21 cellular contexts compared by ENCODE assay signal in genomic region chr3:38554127-38554827, GRCh38. TPM values are rescaled to one million over a fixed set of nuclear protein-coding genes. Genes with fewer than 3 reads are reported as not detected.
A peak's percentile ranks its signal among the peaks of the same experiment; 100 is the strongest.
DNase-seq lines count a peak whose midpoint lies in the region; ATAC-seq, FAIRE-seq and TF ChIP-seq lines count a peak whose summit lies in the region.
"Had no signal": no experiment of that assay in that cellular context is flagged by ENCODE, and none has a peak within 500 bp of the region (broad histone marks: within the 10 kb centered on the region; RNA-seq: fewer than 3 reads in every experiment).

No MANE protein-coding gene starts in this region.

- no peaks in the 10 kb centered on the region for H3K79me2 ChIP-seq in H9 (ENCODE audit: insufficient read depth, low read length)

- no peaks in the 10 kb centered on the region for H3K27me3 ChIP-seq in CD8-positive, alpha-beta T cell (ENCODE audit: insufficient read depth, low read length)
- no peaks in the 10 kb centered on the region for H3K27me3 ChIP-seq in H9 (ENCODE audit: insufficient read depth, low read length)
- no peaks in the 10 kb centered on the region for H3K27me3 ChIP-seq in stomach
- H3K27me3 ChIP-seq: MG63 had no signal

- H3K9me3 ChIP-seq in CD8-positive, alpha-beta T cell (ENCODE audit: low read length) = no peaks in the 10 kb centered on the region
- H3K9me3 ChIP-seq in H9 (ENCODE audit: control insufficient read depth, low read depth, low read length) = no peaks in the 10 kb centered on the region
- H3K9me3 ChIP-seq in kidney (ENCODE audit: control insufficient read depth in 1 of 2, low read length in 2 of 2) = no peaks in the 10 kb centered on the region
- H3K9me3 ChIP-seq in stomach = peaks cover 0 to 9% (median 8%) of the 10 kb centered on the region in 4 donors
- H3K9me3 ChIP-seq in T-helper 17 cell (ENCODE audit: control insufficient read depth, low read length, poor library complexity, severe bottlenecking) = no peaks in the 10 kb centered on the region
- H3K9me3 ChIP-seq: MG63 had no signal

- CTCF ChIA-PET in CD8-positive, alpha-beta T cell (lab: Charles Lee) = interaction anchor here (1.0 kb wide), 1 partner anchor 16 kb away, joined by 3 read pairs; no protein-coding TSS in a partner anchor

- H3K36me3 ChIP-seq in CD8-positive, alpha-beta T cell (ENCODE audit: insufficient read depth, low read length) = no peaks in the 10 kb centered on the region
- H3K36me3 ChIP-seq in kidney (ENCODE audit: control insufficient read depth in 1 of 2, insufficient read depth in 2 of 2, low read length in 2 of 2) (no peaks in the 10 kb centered on the region), stomach (no peaks in the 10 kb centered on the region)
- H3K36me3 ChIP-seq: MG63 had no signal

- no peak overlapping the region for H2BK15ac ChIP-seq in H9 (ENCODE audit: low read depth, low read length)

- no peaks in the 10 kb centered on the region for H4K20me1 ChIP-seq in H9 (ENCODE audit: control insufficient read depth, insufficient read depth, insufficient read length)

- H3K9me3 Mint-ChIP-seq in CD8-positive, alpha-beta T cell = peaks cover 8% of the 10 kb centered on the region
- H3K9me3 Mint-ChIP-seq in H9 = peaks cover 3 to 6% of the 10 kb centered on the region in 2 experiments; a peak in 2 of 5 replicates
- no peaks in the 10 kb centered on the region for H3K9me3 Mint-ChIP-seq in activated CD4-positive, alpha-beta T cell treated with anti-CD3 and anti-CD28 coated beads, Interleukin-2, amount 10 ng/mL, durations not matched to agents 24 days and 14 days

- FAIRE-seq in kidney (lab: Jason Lieb, UNC) = no peak
- FAIRE-seq: G401.6 had no signal

- POLR2A ChIA-PET in CD8-positive, alpha-beta T cell (lab: Charles Lee) = no interaction called here

- H2BK120ac ChIP-seq in H9 (ENCODE audit: low read depth, low read length, poor library complexity, severe bottlenecking) = no peak overlapping the region

- no peak overlapping the region for H3K4me2 ChIP-seq in H9 (ENCODE audit: insufficient read depth, insufficient read length, low read length)
- H3K4me2 ChIP-seq: PC-9 had no signal

- no peak overlapping the region for H4K91ac ChIP-seq in H9 (ENCODE audit: insufficient read length, low read depth, low read length)

- no peak overlapping the region for H2BK12ac ChIP-seq in H9 (ENCODE audit: insufficient read length, low read depth, low read length)

- H3K4ac ChIP-seq in H9 (ENCODE audit: low read depth, low read length) = no peak overlapping the region

- no peak for DNase-seq in CD8-positive, alpha-beta T cell
- DNase-seq in H9 (peak; percentile 14), kidney (peak; percentile 18), stomach (peak; percentile 11), DMS153 (lab: John Stamatoyannopoulos, UW) (no peak), T-helper 17 cell (no peak)
- no peak for DNase-seq in activated CD4-positive, alpha-beta T cell treated with anti-CD3 and anti-CD28 coated beads, Interleukin-2, amount 10 ng/mL, durations not matched to agents 24 days and 14 days
- DNase-seq: ACHN, C1 segment of cervical spinal cord, DND-41, H7, Kasumi-1, MG63, NCI-H1048, NCI-H1436, NCI-H1930, NCI-H526, PC-9 had no signal

- H4K8ac ChIP-seq in H9 (replicated peaks; ENCODE audit: insufficient read length, low read depth, low read length) = no peak overlapping the region

- no peaks in the 10 kb centered on the region for H3K4me1 Mint-ChIP-seq in CD8-positive, alpha-beta T cell (ENCODE audit: low read depth)
- no peaks in the 10 kb centered on the region for H3K4me1 Mint-ChIP-seq in H9
- H3K4me1 Mint-ChIP-seq in activated CD4-positive, alpha-beta T cell treated with anti-CD3 and anti-CD28 coated beads, Interleukin-2, amount 10 ng/mL, durations not matched to agents 24 days and 14 days = no peaks in the 10 kb centered on the region
- H3K4me1 Mint-ChIP-seq in T-helper 17 cell = no peaks in the 10 kb centered on the region
- H3K4me1 Mint-ChIP-seq: IgD-negative memory B cell had no signal

- intact Hi-C loops in CD8-positive, alpha-beta T cell (cut with DNase I, micrococcal nuclease) = no loop called here
- intact Hi-C loops in kidney (cut with DNase I) = no loop called here
- intact Hi-C loops in stomach (cut with DNase I; ENCODE audit: low total_unique reads) = no loop called here
- intact Hi-C loops in activated CD4-positive, alpha-beta T cell treated with anti-CD3 and anti-CD28 coated beads, Interleukin-2, amount 10 ng/mL, durations not matched to agents 24 days and 14 days (cut with micrococcal nuclease) = no loop called here

- no peaks in the 10 kb centered on the region for H3K36me3 Mint-ChIP-seq in CD8-positive, alpha-beta T cell
- H3K36me3 Mint-ChIP-seq in H9 (ENCODE audit: insufficient read depth in 1 of 3, low read depth in 3 of 3) (peaks cover 15 to 37% (median 28%) of the 10 kb centered on the region in 3 experiments), T-helper 17 cell (ENCODE audit: low read depth) (peaks cover 4% of the 10 kb centered on the region)
- H3K36me3 Mint-ChIP-seq in activated CD4-positive, alpha-beta T cell treated with anti-CD3 and anti-CD28 coated beads, Interleukin-2, amount 10 ng/mL, durations not matched to agents 24 days and 14 days (ENCODE audit: low read depth) = no peaks in the 10 kb centered on the region
- H3K36me3 Mint-ChIP-seq: IgD-negative memory B cell had no signal

- WGBS in H9 (ENCODE audit: extremely low coverage, insufficient read length, low lambda C conversion rate) = no CpG with 5 or more reads among the region's 8 CpGs
- WGBS in stomach, 5 donors = 90 to 94% (median 92%) methylated on average over 8 of the region's 8 CpGs

- H3K4me3 Mint-ChIP-seq in CD8-positive, alpha-beta T cell = no peak overlapping the region
- H3K4me3 Mint-ChIP-seq in H9 = no peak overlapping the region
- no peak overlapping the region for H3K4me3 Mint-ChIP-seq in activated CD4-positive, alpha-beta T cell treated with anti-CD3 and anti-CD28 coated beads, Interleukin-2, amount 10 ng/mL, durations not matched to agents 24 days and 14 days
- no peak overlapping the region for H3K4me3 Mint-ChIP-seq in T-helper 17 cell
- H3K4me3 Mint-ChIP-seq: IgD-negative memory B cell had no signal

- no peak overlapping the region for H3K56ac ChIP-seq in H9 (ENCODE audit: insufficient read length, low read depth, low read length)

- no peak overlapping the region for H2AFZ ChIP-seq in H9 (ENCODE audit: low read length)
- H2AFZ ChIP-seq: PC-9 had no signal

- H3K9ac ChIP-seq in H9 (ENCODE audit: extremely low read depth, insufficient read length, low read length) = no peak overlapping the region
- H3K9ac ChIP-seq in kidney (ENCODE audit: low read length in 2 of 2) = no peak overlapping the region

- no peak overlapping the region for H2BK5ac ChIP-seq in H9 (ENCODE audit: insufficient read length, low read length)

- no peak overlapping the region for H3K23ac ChIP-seq in H9 (ENCODE audit: insufficient read length, low read depth, low read length)

- no peak for TF ChIP-seq CTCF in CD8-positive, alpha-beta T cell (IDR thresholded peaks at IDR 0.05)
- no peak for TF ChIP-seq CTCF in H9 (conservative IDR thresholded peaks at IDR 0.05)
- no peak for TF ChIP-seq CTCF in kidney (IDR thresholded peaks at IDR 0.05; ENCODE audit: borderline replicate concordance, extremely low read depth, insufficient read depth)
- no peak for TF ChIP-seq CTCF in stomach (IDR thresholded peaks at IDR 0.05)

- H4K5ac ChIP-seq in H9 (ENCODE audit: insufficient read length, low read depth, low read length) = no peak overlapping the region

- no peak overlapping the region for H3K4me3 ChIP-seq in CD8-positive, alpha-beta T cell (ENCODE audit: low read depth, low read length)
- H3K4me3 ChIP-seq in kidney (ENCODE audit: low read length in 2 of 2) = no peak overlapping the region
- no peak overlapping the region for H3K4me3 ChIP-seq in stomach
- H3K4me3 ChIP-seq: MG63, PC-9 had no signal

- no peak for TF ChIP-seq EP300 in stomach (IDR thresholded peaks at IDR 0.05)

- no peak overlapping the region for H3T11ph ChIP-seq in H9 (ENCODE audit: low read length)

- H2AK5ac ChIP-seq in H9 (ENCODE audit: insufficient read length, low read length) = no peak overlapping the region

- no peak overlapping the region for H2BK20ac ChIP-seq in H9 (ENCODE audit: low read depth, low read length, poor library complexity, severe bottlenecking)

- H3K4me1 ChIP-seq in CD8-positive, alpha-beta T cell (ENCODE audit: insufficient read depth, low read length) = no peaks in the 10 kb centered on the region
- H3K4me1 ChIP-seq in H9 (ENCODE audit: insufficient read depth, low read length) = no peaks in the 10 kb centered on the region
- no peaks in the 10 kb centered on the region for H3K4me1 ChIP-seq in kidney (ENCODE audit: control insufficient read depth in 1 of 2, insufficient read depth in 1 of 2, low read depth in 1 of 2, low read length in 2 of 2)
- no peaks in the 10 kb centered on the region for H3K4me1 ChIP-seq in stomach

- peak overlapping the region; percentile 28 for H3K27ac Mint-ChIP-seq in CD8-positive, alpha-beta T cell
- no peak overlapping the region for H3K27ac Mint-ChIP-seq in H9
- H3K27ac Mint-ChIP-seq in activated CD4-positive, alpha-beta T cell treated with anti-CD3 and anti-CD28 coated beads, Interleukin-2, amount 10 ng/mL, durations not matched to agents 24 days and 14 days = no peak overlapping the region
- no peak overlapping the region for H3K27ac Mint-ChIP-seq in T-helper 17 cell
- H3K27ac Mint-ChIP-seq: IgD-negative memory B cell had no signal

- H3K27me3 Mint-ChIP-seq in CD8-positive, alpha-beta T cell (ENCODE audit: low read depth) = peaks cover 4% of the 10 kb centered on the region
- H3K27me3 Mint-ChIP-seq in H9 (ENCODE audit: low read depth) = peaks cover 9% of the 10 kb centered on the region
- H3K27me3 Mint-ChIP-seq in activated CD4-positive, alpha-beta T cell treated with anti-CD3 and anti-CD28 coated beads, Interleukin-2, amount 10 ng/mL, durations not matched to agents 24 days and 14 days = peaks cover 4% of the 10 kb centered on the region
- H3K27me3 Mint-ChIP-seq in T-helper 17 cell = peaks cover 13% of the 10 kb centered on the region

- no peak for ATAC-seq in CD8-positive, alpha-beta T cell
- ATAC-seq in T-helper 17 cell = no peak

- no peaks in the 10 kb centered on the region for H3K79me1 ChIP-seq in H9 (ENCODE audit: insufficient read depth, low read depth, low read length, poor library complexity, severe bottlenecking)

- no peak overlapping the region for H3K18ac ChIP-seq in H9 (ENCODE audit: insufficient read length, low read depth, low read length)

- TF ChIP-seq POLR2A in stomach (IDR thresholded peaks at IDR 0.05) = no peak

- no peak overlapping the region for H3K14ac ChIP-seq in H9 (ENCODE audit: insufficient read depth, low read length)

- no peaks in the 10 kb centered on the region for H3K23me2 ChIP-seq in H9 (ENCODE audit: insufficient read length, low read depth, low read length, poor library complexity, severe bottlenecking)

- H3K27ac ChIP-seq in CD8-positive, alpha-beta T cell (ENCODE audit: low read depth, low read length) = no peak overlapping the region
- no peak overlapping the region for H3K27ac ChIP-seq in H9 (ENCODE audit: insufficient read length, low read depth, low read length)
- no peak overlapping the region for H3K27ac ChIP-seq in kidney (ENCODE audit: low read depth in 2 of 2, low read length in 2 of 2)
- H3K27ac ChIP-seq in stomach = no peak overlapping the region
- H3K27ac ChIP-seq: HL-60, PC-9 had no signal

RNA-seq across cellular contexts. Expression of gene EXOG, which starts 58.1 kb away (rescaled TPM):
- 10 to 100 TPM; 16.5 to 20.1 TPM for total RNA-seq in CD8-positive, alpha-beta T cell
- total RNA-seq in H9 (2021) (14.1 and 15.0 TPM in 2 replicates), kidney (16.4 TPM), stomach (100 to 1,000 TPM in 1 of 5 donors, 10 to 100 TPM in 2, 1 to 10 TPM in 1, not detected in 1; 4.3 to 202 (median 35.8) TPM), T-helper 17 cell (10 to 100 TPM; 20.9 to 21.3 TPM)
- polyA plus RNA-seq in kidney (ENCODE audit: insufficient read depth, low read depth, low replicate concordance) (5.5 TPM), stomach (1 to 10 TPM; 2.4 to 2.6 (median 2.4) TPM)
- total RNA-seq in activated CD4-positive, alpha-beta T cell treated with anti-CD3 and anti-CD28 coated beads, Interleukin-2, amount 10 ng/mL, durations not matched to agents 24 days and 14 days = 18.0 and 20.8 TPM in 2 replicates

Comparison
In these comparisons a context has a peak if more than half of its experiments do, and no peak if none do; other contexts are left out.
1. DNase-seq: peak in H9 (single experiment), kidney (single experiment) and stomach (single experiment); none in CD8-positive, alpha-beta T cell (0 of 7), DMS153 (single experiment), activated CD4-positive, alpha-beta T cell treated with anti-CD3 and anti-CD28 coated beads, Interleukin-2, amount 10 ng/mL, durations not matched to agents 24 days and 14 days (single experiment) and T-helper 17 cell (0 of 3).